36 cellular contexts compared by ENCODE assay signal in genomic region chr13:20058476-20058875, GRCh38.
"Had no signal": no experiment of that assay in that cellular context is flagged by ENCODE, and none has a peak within 500 bp of the region (broad histone marks: within the 10 kb centered on the region; RNA-seq: fewer than 3 reads in every experiment).

No MANE protein-coding gene starts in this region.

- H3K4me3 ChIP-seq: ascending aorta, cardiac muscle cell, Peyer's patch, SJSA1 had no signal

- H3K27me3 ChIP-seq: ascending aorta, cardiac muscle cell, Peyer's patch, SJSA1 had no signal

- H3K27ac Mint-ChIP-seq: activated CD4-positive, alpha-beta memory T cell treated with anti-CD3 and anti-CD28 coated beads, Interleukin-2, amount 10 ng/mL, durations not matched to agents 7 days and 5 days; activated CD8-positive, alpha-beta memory T cell treated with anti-CD3 and anti-CD28 coated beads, Interleukin-2, amount 10 ng/mL, durations not matched to agents 7 days and 5 days; activated naive CD8-positive, alpha-beta T cell treated with anti-CD3 and anti-CD28 coated beads for 36 hours; T-cell had no signal

- ATAC-seq: activated CD8-positive, alpha-beta memory T cell treated with anti-CD3 and anti-CD28 coated beads, Interleukin-2, amount 10 ng/mL, durations not matched to agents 7 days and 5 days; PC-3; T-cell had no signal

- H3K9me3 ChIP-seq: ascending aorta, Peyer's patch, SJSA1, SK-N-SH had no signal

- H3K4me3 Mint-ChIP-seq: activated CD4-positive, alpha-beta memory T cell treated with anti-CD3 and anti-CD28 coated beads, Interleukin-2, amount 10 ng/mL, durations not matched to agents 7 days and 5 days; activated CD8-positive, alpha-beta memory T cell treated with anti-CD3 and anti-CD28 coated beads, Interleukin-2, amount 10 ng/mL, durations not matched to agents 7 days and 5 days; activated naive CD8-positive, alpha-beta T cell treated with anti-CD3 and anti-CD28 coated beads for 36 hours; central memory CD8-positive, alpha-beta T cell; T-cell had no signal

- H3K9ac ChIP-seq: KMS-11, SK-N-SH had no signal

- H3K4me1 ChIP-seq: ascending aorta, Peyer's patch, SJSA1 had no signal

- H3K27me3 Mint-ChIP-seq: activated CD4-positive, alpha-beta memory T cell treated with anti-CD3 and anti-CD28 coated beads, Interleukin-2, amount 10 ng/mL, durations not matched to agents 7 days and 5 days; activated CD8-positive, alpha-beta memory T cell treated with anti-CD3 and anti-CD28 coated beads, Interleukin-2, amount 10 ng/mL, durations not matched to agents 7 days and 5 days; activated naive CD8-positive, alpha-beta T cell treated with anti-CD3 and anti-CD28 coated beads for 36 hours; central memory CD8-positive, alpha-beta T cell; T-cell had no signal

- H3K27ac ChIP-seq: ascending aorta, cardiac muscle cell, KMS-11, Peyer's patch, SJSA1, VCaP had no signal

- DNase-seq: activated CD4-positive, alpha-beta memory T cell treated with anti-CD3 and anti-CD28 coated beads, Interleukin-2, amount 10 ng/mL, durations not matched to agents 7 days and 5 days; activated CD4-positive, alpha-beta T cell treated with anti-CD3 and anti-CD28 coated beads for 1 hour; activated CD4-positive, alpha-beta T cell treated with anti-CD3 and anti-CD28 coated beads for 48 hours; activated CD4-positive, CD25-positive, alpha-beta regulatory T cell; activated CD8-positive, alpha-beta memory T cell treated with anti-CD3 and anti-CD28 coated beads for 24 hours; activated CD8-positive, alpha-beta memory T cell treated with anti-CD3 and anti-CD28 coated beads, Interleukin-2, amount 10 ng/mL, durations not matched to agents 7 days and 5 days; activated CD8-positive, alpha-beta memory T cell treated with anti-CD3 and anti-CD28 coated beads, Interleukin-2, amount 50 U/mL, for 48 hours; activated effector memory CD4-positive, alpha-beta T cell treated with anti-CD3 and anti-CD28 coated beads, Interleukin-2, amount 50 U/mL, for 16 hours; activated naive CD4-positive, alpha-beta T cell; activated naive CD4-positive, alpha-beta T cell treated with anti-CD3 and anti-CD28 coated beads, Interleukin-2, amount 50 U/mL, for 16 hours; activated naive CD8-positive, alpha-beta T cell treated with anti-CD3 and anti-CD28 coated beads for 36 hours; activated T-cell treated with anti-CD3 and anti-CD28 coated beads, Interleukin-2, amount 50 U/mL, for 48 hours; amniotic stem cell; MM.1S; MV-4-11; NCI-H1092; NCI-H1436 treated with DMSO at 0.1 percent for 48 hours; NCI-H1694 treated with DMSO at 0.1 percent for 48 hours; NCI-H2029; NCI-H345; NCI-H748 treated with DMSO at 0.1 percent for 48 hours; NK-92 treated with Interleukin-12 subunit alpha and Interleukin-12 subunit beta, amount 100 ng/mL, for 24 hours; Peyer's patch; RPMI8226; SHP77 treated with DMSO at 0.1 percent for 48 hours; SK-N-SH; T-cell; T-helper 2 cell; T-helper 9 cell had no signal

- H3K9me3 Mint-ChIP-seq: activated CD4-positive, alpha-beta memory T cell treated with anti-CD3 and anti-CD28 coated beads, Interleukin-2, amount 10 ng/mL, durations not matched to agents 7 days and 5 days; activated naive CD8-positive, alpha-beta T cell treated with anti-CD3 and anti-CD28 coated beads for 36 hours; central memory CD8-positive, alpha-beta T cell; T-cell had no signal

- H3K4me2 ChIP-seq: KMS-11, SK-N-SH had no signal
